Comparison of ENCODE assay signal across 27 cellular contexts in genomic region chr2:23534756-23535155, GRCh38.
DNase-seq lines count a peak whose midpoint lies in the region; ATAC-seq and TF ChIP-seq lines count a peak whose summit lies in the region.
"Had no signal": no experiment of that assay in that cellular context is flagged by ENCODE, and none has a peak within 500 bp of the region (broad histone marks: within the 10 kb centered on the region; RNA-seq: fewer than 3 reads in every experiment).

No MANE protein-coding gene starts in this region.

- no peaks in the 10 kb centered on the region for H3K36me3 ChIP-seq in muscle layer of colon (ENCODE audit: insufficient read depth, low read length)
- H3K36me3 ChIP-seq: left ventricle myocardium inferior had no signal

- peaks cover 50% of the 10 kb centered on the region for H3K4me1 ChIP-seq in muscle layer of colon (ENCODE audit: insufficient read depth, low read length)
- H3K4me1 ChIP-seq: left ventricle myocardium inferior had no signal

- no peak for DNase-seq in stimulated activated naive CD8-positive, alpha-beta T cell treated with anti-CD3 and anti-CD28 coated beads, Interleukin-15, amount 100 ng/mL, for 72 hours
- DNase-seq in NCI-H345 (lab: John Stamatoyannopoulos, UW) (peak; percentile 79), type B pancreatic cell (ENCODE audit: extremely low spot score, unreplicated experiment) (no peak)
- DNase-seq: activated gamma-delta T cell treated with Interleukin-2 at 50 U/mL for 16 hours; activated T-cell treated with anti-CD3 and anti-CD28 coated beads, Interleukin-2, amount 50 U/mL, for 1 hour; Calu3; head of caudate nucleus; Kasumi-1; left ventricle myocardium inferior; mesenchymal stem cell; NCI-H1417 treated with DMSO at 0.1 percent for 48 hours; NCI-H2029 treated with DMSO at 0.1 percent for 48 hours; NCI-H510A; NK-92 treated with Interleukin-12 subunit alpha and Interleukin-12 subunit beta, amount 100 ng/mL, for 24 hours; nucleus accumbens; PC-3; SK-N-SH; stimulated activated CD4-positive, alpha-beta T cell treated with anti-CD3 and anti-CD28 coated beads, Interleukin-15, amount 100 ng/mL, for 24 hours had no signal

- TF ChIP-seq CTCF in type B pancreatic cell (conservative IDR thresholded peaks at IDR 0.05) = no peak

- no peaks in the 10 kb centered on the region for H3K36me3 Mint-ChIP-seq in stimulated activated naive CD8-positive, alpha-beta T cell treated with anti-CD3 and anti-CD28 coated beads, Interleukin-15, Interleukin-2, amounts not matched to agents 100 ng/mL and 50 ng/mL, for 24 hours (ENCODE audit: low read depth)
- H3K36me3 Mint-ChIP-seq in type B pancreatic cell = no peaks in the 10 kb centered on the region
- H3K36me3 Mint-ChIP-seq: CD14-positive monocyte; stimulated activated effector memory CD8-positive, alpha-beta T cell treated with anti-CD3 and anti-CD28 coated beads, Interleukin-12 subunit alpha, Interleukin-12 subunit beta, amount 100 ng/mL, for 72 hours had no signal

- peak overlapping the region; percentile 7 for H3K9ac ChIP-seq in muscle layer of colon (ENCODE audit: low read length)
- H3K9ac ChIP-seq: SK-N-SH had no signal

- no peak overlapping the region for H3K4me3 Mint-ChIP-seq in stimulated activated naive CD8-positive, alpha-beta T cell treated with anti-CD3 and anti-CD28 coated beads, Interleukin-15, Interleukin-2, amounts not matched to agents 100 ng/mL and 50 ng/mL, for 24 hours
- H3K4me3 Mint-ChIP-seq in stimulated activated naive CD8-positive, alpha-beta T cell treated with anti-CD3 and anti-CD28 coated beads, Interleukin-15, amount 100 ng/mL, for 72 hours = no peak overlapping the region
- no peak overlapping the region for H3K4me3 Mint-ChIP-seq in type B pancreatic cell
- H3K4me3 Mint-ChIP-seq: CD14-positive monocyte; stimulated activated effector memory CD8-positive, alpha-beta T cell treated with anti-CD3 and anti-CD28 coated beads, Interleukin-12 subunit alpha, Interleukin-12 subunit beta, amount 100 ng/mL, for 72 hours had no signal

- no peak overlapping the region for H3K4me3 ChIP-seq in muscle layer of colon (ENCODE audit: low read depth in 1 of 2, low read length in 2 of 2)
- H3K4me3 ChIP-seq: left ventricle myocardium inferior had no signal

- no peaks in the 10 kb centered on the region for H3K27me3 Mint-ChIP-seq in stimulated activated naive CD8-positive, alpha-beta T cell treated with anti-CD3 and anti-CD28 coated beads, Interleukin-15, Interleukin-2, amounts not matched to agents 100 ng/mL and 50 ng/mL, for 24 hours
- no peaks in the 10 kb centered on the region for H3K27me3 Mint-ChIP-seq in stimulated activated naive CD8-positive, alpha-beta T cell treated with anti-CD3 and anti-CD28 coated beads, Interleukin-15, amount 100 ng/mL, for 72 hours
- no peaks in the 10 kb centered on the region for H3K27me3 Mint-ChIP-seq in type B pancreatic cell

- no peaks in the 10 kb centered on the region for H3K9me3 Mint-ChIP-seq in stimulated activated naive CD8-positive, alpha-beta T cell treated with anti-CD3 and anti-CD28 coated beads, Interleukin-15, Interleukin-2, amounts not matched to agents 100 ng/mL and 50 ng/mL, for 24 hours
- no peaks in the 10 kb centered on the region for H3K9me3 Mint-ChIP-seq in stimulated activated naive CD8-positive, alpha-beta T cell treated with anti-CD3 and anti-CD28 coated beads, Interleukin-15, amount 100 ng/mL, for 72 hours
- no peaks in the 10 kb centered on the region for H3K9me3 Mint-ChIP-seq in type B pancreatic cell
- H3K9me3 Mint-ChIP-seq: CD14-positive monocyte; stimulated activated effector memory CD8-positive, alpha-beta T cell treated with anti-CD3 and anti-CD28 coated beads, Interleukin-12 subunit alpha, Interleukin-12 subunit beta, amount 100 ng/mL, for 72 hours had no signal

- H3K27ac ChIP-seq in muscle layer of colon (ENCODE audit: low read depth, low read length) = no peak overlapping the region
- H3K27ac ChIP-seq: left ventricle myocardium inferior had no signal

- ATAC-seq in stimulated activated naive CD8-positive, alpha-beta T cell treated with anti-CD3 and anti-CD28 coated beads, Interleukin-15, amount 100 ng/mL, for 72 hours = no peak
- ATAC-seq in HG02981 (IDR thresholded peaks at IDR 0.05; ENCODE audit: unreplicated experiment) (no peak), HG03175 (IDR thresholded peaks at IDR 0.05; ENCODE audit: unreplicated experiment) (no peak)
- no peak for ATAC-seq in activated CD4-positive, CD25-positive, alpha-beta regulatory T cell treated with anti-CD3 and anti-CD28 coated beads, Interleukin-2, amount 50 U/mL, for 24 hours
- ATAC-seq: esophagus mucosa; HCT116; PC-3; stimulated activated effector memory CD8-positive, alpha-beta T cell treated with anti-CD3 and anti-CD28 coated beads, Interleukin-12 subunit alpha, Interleukin-12 subunit beta, amount 100 ng/mL, for 72 hours had no signal

- no peaks in the 10 kb centered on the region for H3K9me3 ChIP-seq in muscle layer of colon (ENCODE audit: low read length)
- H3K9me3 ChIP-seq: left ventricle myocardium inferior, SK-N-SH had no signal

- peak overlapping the region; percentile 52 for H3K27ac Mint-ChIP-seq in stimulated activated naive CD8-positive, alpha-beta T cell treated with anti-CD3 and anti-CD28 coated beads, Interleukin-15, Interleukin-2, amounts not matched to agents 100 ng/mL and 50 ng/mL, for 24 hours
- H3K27ac Mint-ChIP-seq in stimulated activated naive CD8-positive, alpha-beta T cell treated with anti-CD3 and anti-CD28 coated beads, Interleukin-15, amount 100 ng/mL, for 72 hours = no peak overlapping the region
- peak overlapping the region; percentile 26 for H3K27ac Mint-ChIP-seq in type B pancreatic cell
- H3K27ac Mint-ChIP-seq: CD14-positive monocyte; stimulated activated effector memory CD8-positive, alpha-beta T cell treated with anti-CD3 and anti-CD28 coated beads, Interleukin-12 subunit alpha, Interleukin-12 subunit beta, amount 100 ng/mL, for 72 hours had no signal

- H3K27me3 ChIP-seq in muscle layer of colon (ENCODE audit: control insufficient read depth in 1 of 2, insufficient read depth in 2 of 2, low read length in 2 of 2) = no peaks in the 10 kb centered on the region

- H3K4me1 Mint-ChIP-seq in stimulated activated naive CD8-positive, alpha-beta T cell treated with anti-CD3 and anti-CD28 coated beads, Interleukin-15, Interleukin-2, amounts not matched to agents 100 ng/mL and 50 ng/mL, for 24 hours (ENCODE audit: low read depth) = peaks cover 30% of the 10 kb centered on the region
- H3K4me1 Mint-ChIP-seq in stimulated activated naive CD8-positive, alpha-beta T cell treated with anti-CD3 and anti-CD28 coated beads, Interleukin-15, amount 100 ng/mL, for 72 hours = peaks cover 56% of the 10 kb centered on the region
- H3K4me1 Mint-ChIP-seq in type B pancreatic cell (ENCODE audit: unreplicated experiment) = peaks cover 53% of the 10 kb centered on the region

Comparison
In these comparisons a context has a peak if more than half of its experiments do, and no peak if none do; other contexts are left out.
1. H3K27ac Mint-ChIP-seq: peak in stimulated activated naive CD8-positive, alpha-beta T cell treated with anti-CD3 and anti-CD28 coated beads, Interleukin-15, Interleukin-2, amounts not matched to agents 100 ng/mL and 50 ng/mL, for 24 hours (single experiment) and type B pancreatic cell (single experiment); none in stimulated activated naive CD8-positive, alpha-beta T cell treated with anti-CD3 and anti-CD28 coated beads, Interleukin-15, amount 100 ng/mL, for 72 hours (0 of 2).